1 cellular context compared by ENCODE assay signal in genomic region chr12:117022465-117022864, GRCh38.
TF ChIP-seq lines count a peak whose summit lies in the region.

No MANE protein-coding gene starts in this region.

TF ChIP-seq in HEK293, 187 proteins besides CTCF, POLR2A, EP300 and RAD21 (continued from another document):
- TF ChIP-seq ZNF560 (tag by site-specific recombination; IDR thresholded peaks at IDR 0.05; ENCODE audit: borderline replicate concordance) (no peak), FEZF1 (tag by site-specific recombination; IDR thresholded peaks at IDR 0.05) (peak; percentile 91), ZNF155 (tag by site-specific recombination; IDR thresholded peaks at IDR 0.05) (no peak), ZNF549 (tag by site-specific recombination; IDR thresholded peaks at IDR 0.05) (no peak)
